Comparison of ENCODE assay signal across 3 cellular contexts in genomic region chr10:74558897-74559296, GRCh38.
TF ChIP-seq lines count a peak whose summit lies in the region.

No MANE protein-coding gene starts in this region.

TF ChIP-seq in GM23338, 12 proteins besides CTCF, POLR2A, EP300 and RAD21:
- TF ChIP-seq JUNB (IDR thresholded peaks at IDR 0.05; ENCODE audit: unreplicated experiment) (no peak), POLR2AphosphoS5 (IDR thresholded peaks at IDR 0.05; ENCODE audit: low read depth) (no peak)

TF ChIP-seq in HEK293T, 16 proteins besides CTCF, POLR2A, EP300 and RAD21:
- no peak for TF ChIP-seq L3MBTL2 (conservative IDR thresholded peaks at IDR 0.05)
- TF ChIP-seq FOXM1 (IDR thresholded peaks at IDR 0.05; ENCODE audit: borderline replicate concordance) = no peak
- TF ChIP-seq TARDBP (IDR thresholded peaks at IDR 0.05) = no peak
- no peak for TF ChIP-seq FOXK2 (IDR thresholded peaks at IDR 0.05)
- no peak for TF ChIP-seq LEF1 (IDR thresholded peaks at IDR 0.05; ENCODE audit: borderline replicate concordance)

TF ChIP-seq in SK-N-SH, 30 proteins besides CTCF, POLR2A, EP300 and RAD21:
- TF ChIP-seq FOXJ3 (CRISPR knock-in tag; IDR thresholded peaks at IDR 0.05) = no peak
- no peak for TF ChIP-seq NFIC (IDR thresholded peaks at IDR 0.05; ENCODE audit: borderline replicate concordance)
- TF ChIP-seq SIN3A (IDR thresholded peaks at IDR 0.05; ENCODE audit: borderline replicate concordance, low read depth, low read length) = no peak
- no peak for TF ChIP-seq JUND (IDR thresholded peaks at IDR 0.05)
- no peak for TF ChIP-seq FOSL2 (IDR thresholded peaks at IDR 0.05; ENCODE audit: borderline replicate concordance, low read depth)
- no peak for TF ChIP-seq EZH2phosphoT487 (IDR thresholded peaks at IDR 0.05; ENCODE audit: borderline replicate concordance, low read depth)
- no peak for TF ChIP-seq TEAD4 (IDR thresholded peaks at IDR 0.05; ENCODE audit: borderline replicate concordance, insufficient read depth)
- no peak for TF ChIP-seq RCOR1 (IDR thresholded peaks at IDR 0.05; ENCODE audit: low read length)
- no peak for TF ChIP-seq CHD2 (IDR thresholded peaks at IDR 0.05; ENCODE audit: low read length, partially characterized antibody)
- no peak for TF ChIP-seq MXI1 (IDR thresholded peaks at IDR 0.05; ENCODE audit: low read depth, low read length)
- TF ChIP-seq, protein P1, sequence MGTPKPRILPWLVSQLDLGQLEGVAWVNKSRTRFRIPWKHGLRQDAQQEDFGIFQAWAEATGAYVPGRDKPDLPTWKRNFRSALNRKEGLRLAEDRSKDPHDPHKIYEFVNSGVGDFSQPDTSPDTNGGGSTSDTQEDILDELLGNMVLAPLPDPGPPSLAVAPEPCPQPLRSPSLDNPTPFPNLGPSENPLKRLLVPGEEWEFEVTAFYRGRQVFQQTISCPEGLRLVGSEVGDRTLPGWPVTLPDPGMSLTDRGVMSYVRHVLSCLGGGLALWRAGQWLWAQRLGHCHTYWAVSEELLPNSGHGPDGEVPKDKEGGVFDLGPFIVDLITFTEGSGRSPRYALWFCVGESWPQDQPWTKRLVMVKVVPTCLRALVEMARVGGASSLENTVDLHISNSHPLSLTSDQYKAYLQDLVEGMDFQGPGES (IDR thresholded peaks at IDR 0.05; ENCODE audit: low read depth, low read length) = no peak
- TF ChIP-seq GATA2 (CRISPR knock-in tag; IDR thresholded peaks at IDR 0.05) = no peak
